ENCODE assay signal across 27 cellular contexts in the genomic region with DNA sequence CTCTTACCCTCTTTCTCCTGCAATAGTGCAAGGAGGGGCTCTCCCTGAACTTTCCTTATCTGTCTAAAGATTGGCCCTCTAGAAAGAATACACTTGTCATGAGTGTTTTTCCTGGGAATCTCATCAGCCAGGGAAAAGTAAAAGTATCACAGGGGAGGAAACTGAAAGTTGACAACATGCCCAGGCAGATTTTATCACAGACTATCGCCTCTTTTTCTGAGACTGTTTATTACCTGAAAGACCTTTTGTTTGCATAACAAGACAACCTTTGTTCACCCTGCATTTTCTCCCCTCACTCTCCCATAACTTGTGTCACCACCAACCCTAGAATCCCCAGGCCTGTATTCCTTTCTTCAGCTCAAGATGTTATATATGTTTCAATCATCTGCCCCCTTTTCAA.
A peak's percentile ranks its signal among the peaks of the same experiment; 100 is the strongest.
DNase-seq lines count a peak whose midpoint lies in the region; ATAC-seq and TF ChIP-seq lines count a peak whose summit lies in the region.
"Had no signal": no experiment of that assay in that cellular context is flagged by ENCODE, and none has a peak within 500 bp of the region (broad histone marks: within the 10 kb centered on the region; RNA-seq: fewer than 3 reads in every experiment).

No MANE protein-coding gene starts in this region.

- peaks cover 17% of the 10 kb centered on the region for H3K4me1 Mint-ChIP-seq in Caco-2 (ENCODE audit: low read depth, unreplicated experiment)
- peaks cover 6% of the 10 kb centered on the region for H3K4me1 Mint-ChIP-seq in endodermal cell

- no peaks in the 10 kb centered on the region; the same call in 1 of the 2 replicates for H3K9me3 ChIP-seq in Caco-2
- H3K9me3 ChIP-seq in endodermal cell (ENCODE audit: control insufficient read depth, low read length) = peaks cover 10% of the 10 kb centered on the region
- H3K9me3 ChIP-seq in mucosa of descending colon = no peaks in the 10 kb centered on the region
- H3K9me3 ChIP-seq: A549, lower lobe of right lung, Peyer's patch, right atrium auricular region, testis, vagina had no signal

- no peaks in the 10 kb centered on the region for H3K9me3 Mint-ChIP-seq in Caco-2 (ENCODE audit: unreplicated experiment)
- peaks cover 7% of the 10 kb centered on the region for H3K9me3 Mint-ChIP-seq in endodermal cell
- H3K9me3 Mint-ChIP-seq: HFFc6 had no signal

- peak overlapping the region; percentile 16 for H3K27ac Mint-ChIP-seq in Caco-2 (ENCODE audit: unreplicated experiment)
- peak overlapping the region; percentile 74 for H3K27ac Mint-ChIP-seq in endodermal cell
- H3K27ac Mint-ChIP-seq: HFFc6 had no signal

- DNase-seq in Caco-2 = peak in 1 of 2 experiments; percentile 2
- peak; percentile 24 for DNase-seq in NCI-H226
- no peak for DNase-seq in endodermal cell
- DNase-seq in mucosa of descending colon = peak in 1 of 3 donors; percentile 45
- no peak for DNase-seq in OCI-M2 (lab: John Stamatoyannopoulos, UW; ENCODE audit: unreplicated experiment)
- DNase-seq in brain microvascular endothelial cell = no peak
- no peak for DNase-seq in NCI-H2081 (lab: John Stamatoyannopoulos, UW)
- DNase-seq: activated CD4-positive, alpha-beta T cell treated with anti-CD3 and anti-CD28 coated beads for 1 hour; activated gamma-delta T cell treated with Interleukin-2 at 50 U/mL for 16 hours; Calu3; cortex of kidney; HFFc6; KBM-7; kidney; lower lobe of right lung; NCI-H1436; NCI-H526; occipital lobe; Peyer's patch; stimulated activated naive CD4-positive, alpha-beta T cell treated with Interleukin-2 at 50 U/mL for 16 hours; T-helper 1 cell; testis had no signal

- in situ Hi-C loops in brain microvascular endothelial cell (cut with HindIII; ENCODE audit: low pct_ligation_motif_present, low sequenced_read_pairs) = no loop called here

- H3K27me3 Mint-ChIP-seq in Caco-2 (ENCODE audit: insufficient read depth, unreplicated experiment) = no peaks in the 10 kb centered on the region
- no peaks in the 10 kb centered on the region for H3K27me3 Mint-ChIP-seq in endodermal cell (ENCODE audit: insufficient read depth)

- WGBS in endodermal cell (ENCODE audit: insufficient coverage in 1 of 2, insufficient read length in 1 of 2), 2 experiments = 20 to 73% methylated on average over 1 of the region's 1 CpG

- H3K4me1 ChIP-seq in Caco-2 = 0 out of 2 replicates have a peak, but pooled peaks cover 3% of the 10 kb centered on the region
- H3K4me1 ChIP-seq in endodermal cell (ENCODE audit: control insufficient read depth, insufficient read depth, low read length) = no peaks in the 10 kb centered on the region
- no peaks in the 10 kb centered on the region for H3K4me1 ChIP-seq in mucosa of descending colon (ENCODE audit: low read depth)
- H3K4me1 ChIP-seq: A549, lower lobe of right lung, Peyer's patch, right atrium auricular region, testis, vagina had no signal

- intact Hi-C loops in Caco-2 (cut with micrococcal nuclease; ENCODE audit: unreplicated experiment) (loop anchor here (5.0 kb wide), 1 partner anchor 41 kb away; no protein-coding TSS in a partner anchor), mucosa of descending colon (cut with DNase I, micrococcal nuclease) (no loop called here)

- no peak for TF ChIP-seq CTCF in Caco-2 (IDR thresholded peaks at IDR 0.05; ENCODE audit: insufficient read depth in 1 of 2, low read depth in 1 of 2, low read length in 1 of 2, severe bottlenecking in 1 of 2, unreplicated experiment in 1 of 2)
- TF ChIP-seq CTCF in endodermal cell (conservative IDR thresholded peaks at IDR 0.05) = no peak
- no peak for TF ChIP-seq CTCF in mucosa of descending colon (IDR thresholded peaks at IDR 0.05)
- no peak for TF ChIP-seq CTCF in brain microvascular endothelial cell (IDR thresholded peaks at IDR 0.05; ENCODE audit: low read depth, low read length, missing control alignments)

- H3K36me3 ChIP-seq in Caco-2 (ENCODE audit: control insufficient read depth, insufficient read depth, low read length) = no peaks in the 10 kb centered on the region
- H3K36me3 ChIP-seq in endodermal cell (ENCODE audit: control insufficient read depth, insufficient read depth, low read length) = no peaks in the 10 kb centered on the region
- no peaks in the 10 kb centered on the region for H3K36me3 ChIP-seq in mucosa of descending colon (ENCODE audit: low read depth)
- no peaks in the 10 kb centered on the region for H3K36me3 ChIP-seq in brain microvascular endothelial cell (replicated peaks)
- H3K36me3 ChIP-seq: cardiac muscle cell, lower lobe of right lung, Peyer's patch, right atrium auricular region, vagina had no signal

- ATAC-seq in mucosa of descending colon (peak; percentile 45), GM18907 (IDR thresholded peaks at IDR 0.05; ENCODE audit: unreplicated experiment) (no peak)
- ATAC-seq: A549, lower lobe of right lung had no signal

- no peak overlapping the region for H3K4me3 Mint-ChIP-seq in Caco-2 (ENCODE audit: unreplicated experiment)
- H3K4me3 Mint-ChIP-seq in endodermal cell = no peak overlapping the region
- H3K4me3 Mint-ChIP-seq: HFFc6 had no signal

- CTCF ChIA-PET in Caco-2 (lab: Charles Lee) = no interaction called here

- H3K9ac ChIP-seq in endodermal cell (ENCODE audit: extremely low read depth, low read length, poor library complexity, severe bottlenecking) = no peak overlapping the region

- no TSS peak for BruUV-seq in Caco-2 (replicated peaks; lab: Mats Ljungman, UMichigan)

- H3K36me3 Mint-ChIP-seq in Caco-2 (ENCODE audit: insufficient read depth, unreplicated experiment) (no peaks in the 10 kb centered on the region), endodermal cell (ENCODE audit: low read depth) (no peaks in the 10 kb centered on the region)

- H3K27ac ChIP-seq in endodermal cell (ENCODE audit: low read depth, low read length) = no peak overlapping the region
- no peak overlapping the region for H3K27ac ChIP-seq in brain microvascular endothelial cell
- H3K27ac ChIP-seq: A549, cardiac muscle cell, lower lobe of right lung, Peyer's patch, right atrium auricular region, testis, vagina had no signal

- H3K27me3 ChIP-seq in Caco-2 (replicated peaks; ENCODE audit: control insufficient read depth, insufficient read depth, low read length) = no peaks in the 10 kb centered on the region
- H3K27me3 ChIP-seq in endodermal cell (ENCODE audit: control insufficient read depth, insufficient read depth, low read length, poor library complexity, severe bottlenecking) = no peaks in the 10 kb centered on the region
- H3K27me3 ChIP-seq in brain microvascular endothelial cell (replicated peaks) = no peaks in the 10 kb centered on the region
- H3K27me3 ChIP-seq: cardiac muscle cell, Peyer's patch, right atrium auricular region, testis, vagina had no signal

- H3K4me3 ChIP-seq in Caco-2 (ENCODE audit: low read depth, low read length) (no peak overlapping the region), endodermal cell (ENCODE audit: low read length) (no peak overlapping the region), mucosa of descending colon (no peak overlapping the region), brain microvascular endothelial cell (ENCODE audit: low read depth, low read length) (no peak overlapping the region)
- H3K4me3 ChIP-seq: A549, cardiac muscle cell, lower lobe of right lung, Peyer's patch, right atrium auricular region, testis, vagina had no signal

- POLR2A ChIA-PET in Caco-2 (lab: Charles Lee) = no interaction called here
